Comparison of ENCODE assay signal across 18 cellular contexts in genomic region chr3:172285844-172286243, GRCh38.
DNase-seq lines count a peak whose midpoint lies in the region; ATAC-seq and TF ChIP-seq lines count a peak whose summit lies in the region.
"Had no signal": no experiment of that assay in that cellular context is flagged by ENCODE, and none has a peak within 500 bp of the region (broad histone marks: within the 10 kb centered on the region; RNA-seq: fewer than 3 reads in every experiment).

No MANE protein-coding gene starts in this region.

- TF ChIP-seq CTCF in astrocyte of the cerebellum (IDR thresholded peaks at IDR 0.05; ENCODE audit: low read depth, low read length, missing control alignments) (no peak), kidney epithelial cell (IDR thresholded peaks at IDR 0.05; ENCODE audit: insufficient read depth, low read length, poor library complexity, severe bottlenecking) (no peak), GM20000 (IDR thresholded peaks at IDR 0.05; ENCODE audit: extremely low read depth, missing control alignments) (no peak)

- peaks cover 23% of the 10 kb centered on the region for H3K4me1 ChIP-seq in ACC112 (ENCODE audit: control insufficient read depth, insufficient read depth, low read length, unreplicated experiment)

- no peak overlapping the region for H2AFZ ChIP-seq in ACC112 (ENCODE audit: low read length, unreplicated experiment)

- in situ Hi-C loops in astrocyte of the cerebellum (cut with HindIII; ENCODE audit: low sequenced_read_pairs), result no loop called here

- CTCF ChIA-PET in activated naive CD4-positive, alpha-beta T cell treated with anti-CD3 and anti-CD28 coated beads, Interleukin-2, amount 10 ng/mL, durations not matched to agents 7 days and 5 days (lab: Charles Lee), result no interaction called here

- H3K36me3 ChIP-seq in ACC112 (ENCODE audit: insufficient read depth, low read length), result peaks cover 51% of the 10 kb centered on the region
- peaks cover 3% of the 10 kb centered on the region for H3K36me3 ChIP-seq in kidney epithelial cell (ENCODE audit: control insufficient read depth, insufficient read depth, low read length)
- H3K36me3 ChIP-seq: BE2C, cardiac muscle cell had no signal

- H3K27ac Mint-ChIP-seq in activated naive CD4-positive, alpha-beta T cell treated with anti-CD3 and anti-CD28 coated beads, Interleukin-2, amount 10 ng/mL, durations not matched to agents 7 days and 5 days, result no peak overlapping the region
- H3K27ac Mint-ChIP-seq: activated CD8-positive, alpha-beta T cell treated with anti-CD3 and anti-CD28 coated beads, Interleukin-2, amount 10 ng/mL, durations not matched to agents 7 days and 5 days had no signal

- H3K27me3 Mint-ChIP-seq in activated naive CD4-positive, alpha-beta T cell treated with anti-CD3 and anti-CD28 coated beads, Interleukin-2, amount 10 ng/mL, durations not matched to agents 7 days and 5 days, result no peaks in the 10 kb centered on the region

- H3K79me2 ChIP-seq in ACC112 (ENCODE audit: control insufficient read depth, insufficient read depth, low read length, unreplicated experiment), result peaks cover 80% of the 10 kb centered on the region

- H3K27me3 ChIP-seq in ACC112 (ENCODE audit: insufficient read depth, low read length) (no peaks in the 10 kb centered on the region), kidney epithelial cell (ENCODE audit: control insufficient read depth, insufficient read depth, low read length) (no peaks in the 10 kb centered on the region)
- H3K27me3 ChIP-seq: BE2C, cardiac muscle cell had no signal

- H3K4me3 ChIP-seq in ACC112 (ENCODE audit: low read depth, low read length), result no peak overlapping the region
- H3K4me3 ChIP-seq in astrocyte of the cerebellum (ENCODE audit: low read depth, low read length), result no peak overlapping the region
- no peak overlapping the region for H3K4me3 ChIP-seq in kidney epithelial cell (ENCODE audit: low read depth, low read length)
- H3K4me3 ChIP-seq: cardiac muscle cell, GM12878, lower lobe of right lung, skin epidermis had no signal

- peak overlapping the region; percentile 44 for H3K27ac ChIP-seq in ACC112 (ENCODE audit: low read depth, low read length)
- H3K27ac ChIP-seq: lower lobe of right lung, skin epidermis had no signal

- DNase-seq in HCEC 1CT (peak; percentile 65), astrocyte of the cerebellum (ENCODE audit: low read depth) (peak; percentile 33), kidney epithelial cell (ENCODE audit: low read depth) (peak; percentile 47), 8988T (no peak), GM20000 (ENCODE audit: low spot score) (no peak)
- DNase-seq in activated naive CD4-positive, alpha-beta T cell treated with anti-CD3 and anti-CD28 coated beads, Interleukin-2, amount 10 ng/mL, durations not matched to agents 7 days and 5 days, result no peak
- DNase-seq: activated CD8-positive, alpha-beta T cell treated with anti-CD3 and anti-CD28 coated beads, Interleukin-2, amount 10 ng/mL, durations not matched to agents 7 days and 5 days; BE2C; DND-41; lower lobe of right lung; NCI-H1048; NCI-H2171 had no signal

- H3K4me1 Mint-ChIP-seq in activated naive CD4-positive, alpha-beta T cell treated with anti-CD3 and anti-CD28 coated beads, Interleukin-2, amount 10 ng/mL, durations not matched to agents 7 days and 5 days, result peaks cover 16% of the 10 kb centered on the region

- H3K36me3 Mint-ChIP-seq in activated naive CD4-positive, alpha-beta T cell treated with anti-CD3 and anti-CD28 coated beads, Interleukin-2, amount 10 ng/mL, durations not matched to agents 7 days and 5 days, result no peaks in the 10 kb centered on the region

- H3K9me3 Mint-ChIP-seq in activated naive CD4-positive, alpha-beta T cell treated with anti-CD3 and anti-CD28 coated beads, Interleukin-2, amount 10 ng/mL, durations not matched to agents 7 days and 5 days, result no peaks in the 10 kb centered on the region
- H3K9me3 Mint-ChIP-seq: neural crest cell had no signal

- no peak for ATAC-seq in HG02885 (IDR thresholded peaks at IDR 0.05; ENCODE audit: poor library complexity, unreplicated experiment)
- ATAC-seq: activated CD8-positive, alpha-beta T cell treated with anti-CD3 and anti-CD28 coated beads, Interleukin-2, amount 10 ng/mL, durations not matched to agents 7 days and 5 days; GM12878 had no signal

- H3K4me3 Mint-ChIP-seq in activated naive CD4-positive, alpha-beta T cell treated with anti-CD3 and anti-CD28 coated beads, Interleukin-2, amount 10 ng/mL, durations not matched to agents 7 days and 5 days, result no peak overlapping the region
- H3K4me3 Mint-ChIP-seq: activated CD8-positive, alpha-beta T cell treated with anti-CD3 and anti-CD28 coated beads, Interleukin-2, amount 10 ng/mL, durations not matched to agents 7 days and 5 days; neural crest cell had no signal

Comparison
In these comparisons a context has a peak if more than half of its experiments do, and no peak if none do; other contexts are left out.
1. DNase-seq: peak in HCEC 1CT (single experiment), astrocyte of the cerebellum (single experiment) and kidney epithelial cell (single experiment); none in 8988T (single experiment), GM20000 (single experiment) and activated naive CD4-positive, alpha-beta T cell treated with anti-CD3 and anti-CD28 coated beads, Interleukin-2, amount 10 ng/mL, durations not matched to agents 7 days and 5 days (single experiment).